1 cellular context compared by ENCODE assay signal in the genomic region with DNA sequence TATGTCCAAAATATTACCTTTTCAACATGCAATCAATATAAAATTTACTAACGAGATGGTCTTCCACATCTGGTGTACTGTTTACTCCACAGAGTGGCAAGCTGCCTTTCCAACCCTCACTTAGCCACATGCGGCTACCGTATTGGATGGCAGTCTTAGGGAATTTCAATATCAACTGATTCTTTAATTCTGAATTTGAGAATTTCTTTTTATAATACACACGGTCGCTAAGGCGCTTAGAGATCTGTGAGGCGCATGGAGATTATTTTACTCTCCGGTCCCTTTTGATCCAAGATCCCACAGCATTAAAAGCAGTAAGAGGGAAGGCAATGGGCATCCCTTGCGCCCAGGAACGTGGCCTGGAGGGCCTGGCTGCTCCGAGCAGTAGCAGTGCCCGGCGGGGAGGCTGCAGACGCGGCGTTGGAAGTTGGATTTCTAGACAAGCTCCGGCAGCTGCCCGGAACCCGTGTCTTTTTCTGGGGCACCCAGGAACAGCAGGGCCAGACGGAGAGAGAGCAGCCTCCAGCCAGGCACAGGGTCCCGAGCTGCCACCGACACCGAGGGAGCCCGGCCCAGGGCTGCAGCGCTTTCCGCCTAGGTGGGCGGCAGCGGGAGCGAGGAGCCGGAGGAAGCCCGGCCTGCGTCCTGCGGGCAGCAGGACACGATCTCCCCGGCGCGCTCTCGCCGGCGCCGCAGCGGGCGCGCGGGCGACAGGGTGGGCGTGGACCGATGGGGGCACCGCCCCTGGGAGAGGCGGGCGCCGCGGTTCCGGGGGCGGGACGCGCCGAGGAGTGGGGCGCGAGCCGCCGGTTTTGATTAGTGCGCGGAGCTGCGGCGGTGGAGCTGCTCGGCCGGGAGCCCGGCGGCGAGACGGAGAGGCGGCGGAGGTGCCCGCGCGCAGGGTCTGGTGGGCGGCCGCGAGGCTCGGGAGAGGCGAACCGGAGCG.
TF ChIP-seq lines count a peak whose summit lies in the region.

UGCG (plus strand) TSS at position 819 of the 946 bp plus-strand sequence. CDS start 402 bp downstream, outside the sequence.

TF ChIP-seq in HepG2, 621 proteins besides CTCF, POLR2A, EP300 and RAD21 (continued from another document and continues in another):
- TF ChIP-seq KLF9 (CRISPR knock-in tag; IDR thresholded peaks at IDR 0.05; ENCODE audit: low read depth) (no peak), ZSCAN20 (CRISPR knock-in tag; IDR thresholded peaks at IDR 0.05; ENCODE audit: borderline replicate concordance) (no peak), NRL (CRISPR knock-in tag; IDR thresholded peaks at IDR 0.05; ENCODE audit: borderline replicate concordance) (0 out of 2 replicates have a peak, but pooled peaks have one; percentile 33), HOXD1 (CRISPR knock-in tag; IDR thresholded peaks at IDR 0.05) (0 out of 2 replicates have a peak, but pooled peaks have one; percentile 41), ERF (CRISPR knock-in tag; IDR thresholded peaks at IDR 0.05) (peak; percentile 32; the same call in 1 of the 2 replicates), RNF2 (conservative IDR thresholded peaks at IDR 0.05; ENCODE audit: low read depth) (peak; percentile 44; the same call in 1 of the 2 replicates), ZBTB42 (CRISPR knock-in tag; IDR thresholded peaks at IDR 0.05) (0 out of 2 replicates have a peak, but pooled peaks have one; percentile 76), MTF2 (CRISPR knock-in tag; IDR thresholded peaks at IDR 0.05; ENCODE audit: borderline replicate concordance) (0 out of 2 replicates have a peak, but pooled peaks have one; percentile 39), TAF1 (CRISPR knock-in tag; IDR thresholded peaks at IDR 0.05) (peak; percentile 85), CHD4 (IDR thresholded peaks at IDR 0.05; ENCODE audit: borderline replicate concordance, low read length) (no peak), MYC (CRISPR knock-in tag; IDR thresholded peaks at IDR 0.05; ENCODE audit: borderline replicate concordance) (peak; percentile 78), CBX2 (IDR thresholded peaks at IDR 0.05; ENCODE audit: low read depth, low read length) (no peak), CBX2 (CRISPR knock-in tag; IDR thresholded peaks at IDR 0.05; ENCODE audit: low read depth) (no peak), POLR2AphosphoS5 (IDR thresholded peaks at IDR 0.05; ENCODE audit: low read depth, low read length) (peak; percentile 74), HNF4A (CRISPR knock-in tag; IDR thresholded peaks at IDR 0.05) (peak; percentile 10; the same call in 1 of the 2 replicates), ZBTB1 (CRISPR knock-in tag; IDR thresholded peaks at IDR 0.05; ENCODE audit: borderline replicate concordance) (no peak), ZNF652 (CRISPR knock-in tag; IDR thresholded peaks at IDR 0.05; ENCODE audit: borderline replicate concordance, low read depth) (no peak), PRMT3 (CRISPR knock-in tag; IDR thresholded peaks at IDR 0.05; ENCODE audit: borderline replicate concordance, low read depth) (no peak), NCOR1 (IDR thresholded peaks at IDR 0.05; ENCODE audit: borderline replicate concordance, low read length) (no peak), ZNF75D (CRISPR knock-in tag; IDR thresholded peaks at IDR 0.05; ENCODE audit: borderline replicate concordance) (no peak), AKNA (CRISPR knock-in tag; IDR thresholded peaks at IDR 0.05; ENCODE audit: borderline replicate concordance) (no peak), PTBP1 (IDR thresholded peaks at IDR 0.05; ENCODE audit: low read depth, low read length, poor library complexity, severe bottlenecking) (no peak), HDAC2 (CRISPR knock-in tag; IDR thresholded peaks at IDR 0.05) (peak; percentile 66), E2F1 (CRISPR knock-in tag; IDR thresholded peaks at IDR 0.05) (peak; percentile 75), MYNN (CRISPR knock-in tag; IDR thresholded peaks at IDR 0.05; ENCODE audit: low read depth) (no peak), YEATS4 (CRISPR knock-in tag; IDR thresholded peaks at IDR 0.05; ENCODE audit: borderline replicate concordance) (peak; percentile 78; the same call in 1 of the 2 replicates), MBD4 (IDR thresholded peaks at IDR 0.05; ENCODE audit: borderline replicate concordance, low read length) (no peak), NCOA2 (CRISPR knock-in tag; IDR thresholded peaks at IDR 0.05) (no peak), MAFG (CRISPR knock-in tag; IDR thresholded peaks at IDR 0.05) (no peak), KAT8 (CRISPR knock-in tag; IDR thresholded peaks at IDR 0.05) (peak; percentile 49; the same call in 1 of the 2 replicates), KAT7 (CRISPR knock-in tag; IDR thresholded peaks at IDR 0.05; ENCODE audit: borderline replicate concordance) (peak; percentile 48; the same call in 1 of the 2 replicates), ZNF326 (CRISPR knock-in tag; IDR thresholded peaks at IDR 0.05; ENCODE audit: borderline replicate concordance) (no peak), ZNF878 (CRISPR knock-in tag; IDR thresholded peaks at IDR 0.05) (no peak), ZBTB46 (CRISPR knock-in tag; IDR thresholded peaks at IDR 0.05; ENCODE audit: borderline replicate concordance) (no peak), ZNF331 (CRISPR knock-in tag; IDR thresholded peaks at IDR 0.05) (peak; percentile 56), SMC3 (IDR thresholded peaks at IDR 0.05; ENCODE audit: low read length) (no peak), SYNCRIP (IDR thresholded peaks at IDR 0.05; ENCODE audit: insufficient read depth, low read depth, low read length) (no peak), ZNF737 (CRISPR knock-in tag; IDR thresholded peaks at IDR 0.05; ENCODE audit: borderline replicate concordance) (no peak), ZNF672 (CRISPR knock-in tag; IDR thresholded peaks at IDR 0.05) (no peak), BHLHE40 (IDR thresholded peaks at IDR 0.05; ENCODE audit: low read length) (no peak), ZNF496 (CRISPR knock-in tag; IDR thresholded peaks at IDR 0.05; ENCODE audit: insufficient replicate concordance) (no peak), CENPT (CRISPR knock-in tag; IDR thresholded peaks at IDR 0.05; ENCODE audit: low read depth) (no peak), ZNF670 (CRISPR knock-in tag; IDR thresholded peaks at IDR 0.05; ENCODE audit: borderline replicate concordance) (peak; percentile 60; the same call in 1 of the 2 replicates), KMT2B (CRISPR knock-in tag; IDR thresholded peaks at IDR 0.05) (peak; percentile 72), ZNF253 (CRISPR knock-in tag; IDR thresholded peaks at IDR 0.05; ENCODE audit: borderline replicate concordance) (no peak), ZNF549 (CRISPR knock-in tag; IDR thresholded peaks at IDR 0.05) (no peak), MEIS2 (CRISPR knock-in tag; IDR thresholded peaks at IDR 0.05) (peak; percentile 65), IKZF4 (CRISPR knock-in tag; IDR thresholded peaks at IDR 0.05; ENCODE audit: borderline replicate concordance, low read depth, not compliant biosample characterization) (no peak), TSC22D2 (CRISPR knock-in tag; IDR thresholded peaks at IDR 0.05; ENCODE audit: borderline replicate concordance) (no peak)
- TF ChIP-seq, protein P1, sequence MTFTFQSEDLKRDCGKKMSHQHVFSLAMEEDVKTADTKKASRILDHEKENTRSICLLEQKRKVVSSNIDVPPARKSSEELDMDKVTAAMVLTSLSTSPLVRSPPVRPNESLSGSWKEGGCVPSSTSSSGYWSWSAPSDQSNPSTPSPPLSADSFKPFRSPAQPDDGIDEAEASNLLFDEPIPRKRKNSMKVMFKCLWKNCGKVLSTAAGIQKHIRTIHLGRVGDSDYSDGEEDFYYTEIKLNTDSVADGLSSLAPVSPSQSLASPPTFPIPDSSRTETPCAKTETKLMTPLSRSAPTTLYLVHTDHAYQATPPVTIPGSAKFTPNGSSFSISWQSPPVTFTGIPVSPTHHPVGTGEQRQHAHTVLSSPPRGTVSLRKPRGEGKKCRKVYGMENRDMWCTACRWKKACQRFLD (CRISPR knock-in tag; IDR thresholded peaks at IDR 0.05; ENCODE audit: borderline replicate concordance): peak; percentile 85; the same call in 1 of the 2 replicates
- TF ChIP-seq, protein P2, sequence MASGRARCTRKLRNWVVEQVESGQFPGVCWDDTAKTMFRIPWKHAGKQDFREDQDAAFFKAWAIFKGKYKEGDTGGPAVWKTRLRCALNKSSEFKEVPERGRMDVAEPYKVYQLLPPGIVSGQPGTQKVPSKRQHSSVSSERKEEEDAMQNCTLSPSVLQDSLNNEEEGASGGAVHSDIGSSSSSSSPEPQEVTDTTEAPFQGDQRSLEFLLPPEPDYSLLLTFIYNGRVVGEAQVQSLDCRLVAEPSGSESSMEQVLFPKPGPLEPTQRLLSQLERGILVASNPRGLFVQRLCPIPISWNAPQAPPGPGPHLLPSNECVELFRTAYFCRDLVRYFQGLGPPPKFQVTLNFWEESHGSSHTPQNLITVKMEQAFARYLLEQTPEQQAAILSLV (CRISPR knock-in tag; IDR thresholded peaks at IDR 0.05; ENCODE audit: borderline replicate concordance): peak; percentile 55; the same call in 1 of the 2 replicates
- TF ChIP-seq, protein P3, sequence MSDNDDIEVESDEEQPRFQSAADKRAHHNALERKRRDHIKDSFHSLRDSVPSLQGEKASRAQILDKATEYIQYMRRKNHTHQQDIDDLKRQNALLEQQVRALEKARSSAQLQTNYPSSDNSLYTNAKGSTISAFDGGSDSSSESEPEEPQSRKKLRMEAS (IDR thresholded peaks at IDR 0.05): no peak
- TF ChIP-seq, protein P4, sequence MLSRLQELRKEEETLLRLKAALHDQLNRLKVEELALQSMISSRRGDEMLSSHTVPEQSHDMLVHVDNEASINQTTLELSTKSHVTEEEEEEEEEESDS (CRISPR knock-in tag; IDR thresholded peaks at IDR 0.05; ENCODE audit: borderline replicate concordance): no peak
- TF ChIP-seq, protein P5, sequence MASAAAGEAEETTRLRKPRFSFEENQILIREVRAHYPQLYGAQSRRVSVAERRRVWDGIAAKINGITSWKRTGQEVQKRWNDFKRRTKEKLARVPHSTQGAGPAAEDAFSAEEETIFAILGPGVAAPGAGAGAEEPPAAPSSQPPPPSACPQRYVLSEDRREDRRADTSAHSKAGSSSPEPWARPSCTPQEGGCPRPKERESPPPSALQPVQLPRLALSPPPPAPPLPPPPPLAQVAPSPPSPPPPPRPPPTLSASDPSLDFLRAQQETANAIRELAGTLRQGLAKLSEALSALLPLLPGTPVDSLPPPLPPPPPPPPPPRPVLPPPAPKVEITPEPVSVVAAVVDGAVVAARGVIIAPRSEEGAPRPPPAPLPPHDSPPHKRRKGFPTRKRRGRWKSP (CRISPR knock-in tag; IDR thresholded peaks at IDR 0.05): peak; percentile 40; the same call in 1 of the 2 replicates
